In genomic region chr3:69088033-69088432, GRCh38 we compare ENCODE assay signal across 8 cellular contexts. TPM values are rescaled to one million over a fixed set of nuclear protein-coding genes. Genes with fewer than 3 reads are reported as not detected.
A peak's percentile ranks its signal among the peaks of the same experiment; 100 is the strongest.
DNase-seq lines count a peak whose midpoint lies in the region; ATAC-seq and TF ChIP-seq lines count a peak whose summit lies in the region.

No MANE protein-coding gene starts in this region.

- H3K4me3 Mint-ChIP-seq in T-helper 2 cell treated with Interferon-gamma antibody and Interleukin-4, amounts not matched to agents 5 μg/mL and 100 μg/mL, for 36 hours = peak overlapping the region; percentile 90

- H3K27ac Mint-ChIP-seq in T-helper 2 cell treated with Interferon-gamma antibody and Interleukin-4, amounts not matched to agents 5 μg/mL and 100 μg/mL, for 36 hours = peak overlapping the region; percentile 85

- TF ChIP-seq POLR2A in transverse colon (IDR thresholded peaks at IDR 0.05) = no peak

- H3K27ac ChIP-seq in transverse colon = peak overlapping the region; percentile 94 to 97 (median 96)

- peaks cover 53% of the 10 kb centered on the region for H3K36me3 Mint-ChIP-seq in T-helper 2 cell treated with Interferon-gamma antibody and Interleukin-4, amounts not matched to agents 5 μg/mL and 100 μg/mL, for 36 hours (ENCODE audit: low read depth)

- H3K4me1 ChIP-seq in transverse colon = peaks cover 58 to 83% (median 68%) of the 10 kb centered on the region in 4 donors

- TF ChIP-seq CTCF in transverse colon (IDR thresholded peaks at IDR 0.05) = peak in 1 of 5 experiments; percentile 16

- H3K27me3 Mint-ChIP-seq in T-helper 2 cell treated with Interferon-gamma antibody and Interleukin-4, amounts not matched to agents 5 μg/mL and 100 μg/mL, for 36 hours (ENCODE audit: low read depth) = no peaks in the 10 kb centered on the region

- H3K9me3 ChIP-seq in transverse colon = no peaks in the 10 kb centered on the region

- H3K9me3 Mint-ChIP-seq in T-helper 2 cell treated with Interferon-gamma antibody and Interleukin-4, amounts not matched to agents 5 μg/mL and 100 μg/mL, for 36 hours = no peaks in the 10 kb centered on the region

- no peaks in the 10 kb centered on the region for H3K36me3 ChIP-seq in transverse colon

- TF ChIP-seq EP300 in transverse colon (IDR thresholded peaks at IDR 0.05; ENCODE audit: low read depth) = no peak

- intact Hi-C loops in transverse colon (cut with DNase I; ENCODE audit: low total_unique reads) = no loop called here

- peaks cover 55% of the 10 kb centered on the region for H3K4me1 Mint-ChIP-seq in T-helper 2 cell treated with Interferon-gamma antibody and Interleukin-4, amounts not matched to agents 5 μg/mL and 100 μg/mL, for 36 hours (ENCODE audit: low read depth)

- in situ Hi-C loops in Caki2 (cut with HindIII; ENCODE audit: low pct_unique_long_range_greater_than_20kb, low sequenced_read_pairs) (no loop called here), transverse colon (cut with MboI; ENCODE audit: low pct_ligation_motif_present in 1 of 4, low pct_unique_long_range_greater_than_20kb in 1 of 4, low sequenced_read_pairs in 3 of 4) (no loop called here)

- WGBS in transverse colon (ENCODE audit: low coverage in 1 of 2), 2 donors = 0 to 26% methylated on average over 1 to 2 of the region's 2 CpGs

- ATAC-seq in GM21825 (IDR thresholded peaks at IDR 0.05; ENCODE audit: unreplicated experiment) (peak; percentile 26), GM19035 (IDR thresholded peaks at IDR 0.05; ENCODE audit: unreplicated experiment) (no peak)

- peak; percentile 43 for DNase-seq in Caki2 (ENCODE audit: low read depth)
- DNase-seq in T-helper 2 cell treated with Interferon-gamma antibody and Interleukin-4, amounts not matched to agents 5 μg/mL and 100 μg/mL, for 36 hours (ENCODE audit: low spot score) = no peak
- DNase-seq in hepatic stellate cell (ENCODE audit: low spot score) = peak; percentile 17
- DNase-seq in transverse colon = no peak
- DNase-seq in DMS 273 (lab: John Stamatoyannopoulos, UW; ENCODE audit: unreplicated experiment) = no peak
- DNase-seq in HUDEP-2 (lab: John Stamatoyannopoulos, UW; ENCODE audit: unreplicated experiment in 76 of 76) = no peak

- peak overlapping the region in 1 of 4 donors; percentile 87 for H3K4me3 ChIP-seq in transverse colon

- H3K27me3 ChIP-seq in transverse colon = no peaks in the 10 kb centered on the region

RNA-seq across cellular contexts. Expression of gene ARL6IP5, which starts 3.3 kb away (rescaled TPM):
- 77.1 and 78.4 TPM in 2 replicates for total RNA-seq in Caki2 (2014; rRNA removed; shearing (Covaris generic); ENCODE audit: low replicate concordance)
- 100 to 1,000 TPM in 2 of 4 donors, 10 to 100 TPM in 2; 22.7 to 130 (median 68.0) TPM for total RNA-seq in transverse colon

RNA-seq across cellular contexts. Expression of gene UBA3, which starts 7.9 kb away (rescaled TPM):
- 47.1 and 56.0 TPM in 2 replicates for total RNA-seq in Caki2 (2014; rRNA removed; shearing (Covaris generic); ENCODE audit: low replicate concordance)
- 10 to 100 TPM; 30.6 to 86.0 (median 47.2) TPM for total RNA-seq in transverse colon

RNA-seq across cellular contexts. Expression of gene LMOD3, which starts 34.4 kb away (rescaled TPM):
- not detected in 2 replicates for total RNA-seq in Caki2 (2014; rRNA removed; shearing (Covaris generic); ENCODE audit: low replicate concordance)
- under 1 TPM in 1 of 4 donors, not detected in 3; 0.27 TPM for total RNA-seq in transverse colon

RNA-seq across cellular contexts. Expression of gene TMF1, which starts 35.9 kb away (rescaled TPM):
- 1.6 and 5.7 TPM in 2 replicates for total RNA-seq in Caki2 (2014; rRNA removed; shearing (Covaris generic); ENCODE audit: low replicate concordance)
- 10 to 100 TPM; 15.5 to 53.2 (median 39.9) TPM for total RNA-seq in transverse colon

Comparison
In these comparisons a context has a peak if more than half of its experiments do, and no peak if none do; other contexts are left out.
1. DNase-seq: peak in Caki2 (single experiment) and hepatic stellate cell (single experiment); none in T-helper 2 cell treated with Interferon-gamma antibody and Interleukin-4, amounts not matched to agents 5 μg/mL and 100 μg/mL, for 36 hours (single experiment), transverse colon (single experiment), DMS 273 (single experiment) and HUDEP-2 (0 of 76).